Comparison of ENCODE assay signal across 28 cellular contexts in genomic region chrX:128310912-128311311, GRCh38.
"Had no signal": no experiment of that assay in that cellular context is flagged by ENCODE, and none has a peak within 500 bp of the region (broad histone marks: within the 10 kb centered on the region; RNA-seq: fewer than 3 reads in every experiment).

No MANE protein-coding gene starts in this region.

- H3K36me3 Mint-ChIP-seq: stimulated activated effector memory CD8-positive, alpha-beta T cell treated with anti-CD3 and anti-CD28 coated beads, Interleukin-12 subunit alpha, Interleukin-12 subunit beta, amount 100 ng/mL, for 72 hours; stimulated activated memory B cell treated with anti-CD40 and anti-IgM and Interleukin-4, amounts not matched to agents 10 μg/mL and 1 μg/mL and 100 μg/mL, for 72 hours; stimulated activated naive B cell treated with anti-CD40 and anti-IgM and Interleukin-4, amounts not matched to agents 10 μg/mL and 1 μg/mL and 100 μg/mL, for 72 hours; type B pancreatic cell had no signal

- H3K27ac ChIP-seq: stomach, suprapubic skin, testis, thoracic aorta, thyroid gland, tibial artery, tibial nerve, transverse colon, upper lobe of left lung, upper lobe of right lung, uterus, vagina had no signal

- H3K27me3 Mint-ChIP-seq: stimulated activated memory B cell treated with anti-CD40 and anti-IgM and Interleukin-4, amounts not matched to agents 10 μg/mL and 1 μg/mL and 100 μg/mL, for 72 hours; stimulated activated naive B cell treated with anti-CD40 and anti-IgM and Interleukin-4, amounts not matched to agents 10 μg/mL and 1 μg/mL and 100 μg/mL, for 72 hours; stimulated activated naive CD8-positive, alpha-beta T cell treated with anti-CD3 and anti-CD28 coated beads, Interleukin-15, amount 100 ng/mL, for 72 hours; stimulated activated naive CD8-positive, alpha-beta T cell treated with anti-CD3 and anti-CD28 coated beads, Interleukin-15, Interleukin-2, amounts not matched to agents 100 ng/mL and 50 ng/mL, for 24 hours; type B pancreatic cell had no signal

- H3K4me1 ChIP-seq: stomach, suprapubic skin, testis, thyroid gland, tibial artery, tibial nerve, transverse colon, upper lobe of left lung, upper lobe of right lung, uterus, vagina had no signal

- DNase-seq: stimulated activated CD4-positive, alpha-beta T cell treated with anti-CD3 and anti-CD28 coated beads, Interleukin-2, amount 100 ng/mL, for 48 hours; stimulated activated CD4-positive, alpha-beta T cell treated with anti-CD3 and anti-CD28 coated beads, Interleukin-4, amount 100 ng/mL, for 1 hour; stimulated activated CD4-positive, alpha-beta T cell treated with anti-CD3 and anti-CD28 coated beads, Interleukin-4, amount 100 ng/mL, for 24 hours; stimulated activated CD4-positive, alpha-beta T cell treated with anti-CD3 and anti-CD28 coated beads, Interleukin-4, amount 100 ng/mL, for 4 hours; stimulated activated CD8-positive, alpha-beta memory T cell treated with anti-CD3 and anti-CD28 coated beads, Interleukin-4, amount 100 ng/mL, for 48 hours; stimulated activated naive B cell treated with anti-CD40 and anti-IgM and Interleukin-4, amounts not matched to agents 10 μg/mL and 1 μg/mL and 100 μg/mL, for 72 hours; stimulated activated naive CD4-positive, alpha-beta T cell; stimulated activated naive CD4-positive, alpha-beta T cell treated with Interleukin-2 at 50 U/mL for 16 hours; stimulated activated naive CD8-positive, alpha-beta T cell treated with anti-CD3 and anti-CD28 coated beads, Interleukin-15, amount 100 ng/mL, for 72 hours; stimulated activated naive CD8-positive, alpha-beta T cell treated with anti-CD3 and anti-CD28 coated beads, Interleukin-15, Interleukin-2, amounts not matched to agents 100 U/mL and 50 U/mL, for 24 hours; stomach; substantia nigra; testis; thyroid gland; tibial artery; transverse colon; trophoblast cell; upper lobe of left lung; upper lobe of right lung; uterus had no signal

- H3K36me3 ChIP-seq: stomach, suprapubic skin, thoracic aorta, thyroid gland, tibial artery, tibial nerve, transverse colon, upper lobe of left lung, upper lobe of right lung, uterus, vagina had no signal

- ATAC-seq: stimulated activated effector memory CD8-positive, alpha-beta T cell treated with anti-CD3 and anti-CD28 coated beads, Interleukin-12 subunit alpha, Interleukin-12 subunit beta, amount 100 ng/mL, for 72 hours; stimulated activated memory B cell treated with anti-CD40 and anti-IgM and Interleukin-4, amounts not matched to agents 10 μg/mL and 1 μg/mL and 100 μg/mL, for 72 hours; stimulated activated naive B cell treated with anti-CD40 and anti-IgM and Interleukin-4, amounts not matched to agents 10 μg/mL and 1 μg/mL and 100 μg/mL, for 72 hours; stimulated activated naive CD8-positive, alpha-beta T cell treated with anti-CD3 and anti-CD28 coated beads, Interleukin-15, amount 100 ng/mL, for 72 hours; stimulated activated naive CD8-positive, alpha-beta T cell treated with anti-CD3 and anti-CD28 coated beads, Interleukin-15, Interleukin-2, amounts not matched to agents 100 U/mL and 50 U/mL, for 24 hours; upper lobe of right lung had no signal

- H3K27ac Mint-ChIP-seq: stimulated activated effector memory CD8-positive, alpha-beta T cell treated with anti-CD3 and anti-CD28 coated beads, Interleukin-12 subunit alpha, Interleukin-12 subunit beta, amount 100 ng/mL, for 72 hours; stimulated activated memory B cell treated with anti-CD40 and anti-IgM and Interleukin-4, amounts not matched to agents 10 μg/mL and 1 μg/mL and 100 μg/mL, for 72 hours; stimulated activated naive B cell treated with anti-CD40 and anti-IgM and Interleukin-4, amounts not matched to agents 10 μg/mL and 1 μg/mL and 100 μg/mL, for 72 hours; stimulated activated naive CD8-positive, alpha-beta T cell treated with anti-CD3 and anti-CD28 coated beads, Interleukin-15, amount 100 ng/mL, for 72 hours; stimulated activated naive CD8-positive, alpha-beta T cell treated with anti-CD3 and anti-CD28 coated beads, Interleukin-15, Interleukin-2, amounts not matched to agents 100 ng/mL and 50 ng/mL, for 24 hours; type B pancreatic cell had no signal

- H3K4me3 ChIP-seq: stomach, suprapubic skin, testis, thoracic aorta, thyroid gland, tibial artery, tibial nerve, transverse colon, upper lobe of left lung, upper lobe of right lung, uterus, vagina had no signal

- H3K4me1 Mint-ChIP-seq: stimulated activated effector memory CD8-positive, alpha-beta T cell treated with anti-CD3 and anti-CD28 coated beads, Interleukin-12 subunit alpha, Interleukin-12 subunit beta, amount 100 ng/mL, for 72 hours; stimulated activated memory B cell treated with anti-CD40 and anti-IgM and Interleukin-4, amounts not matched to agents 10 μg/mL and 1 μg/mL and 100 μg/mL, for 72 hours; stimulated activated naive B cell treated with anti-CD40 and anti-IgM and Interleukin-4, amounts not matched to agents 10 μg/mL and 1 μg/mL and 100 μg/mL, for 72 hours; stimulated activated naive CD8-positive, alpha-beta T cell treated with anti-CD3 and anti-CD28 coated beads, Interleukin-15, amount 100 ng/mL, for 72 hours had no signal

- H3K9me3 ChIP-seq: suprapubic skin, testis, thoracic aorta, thyroid gland, tibial nerve, transverse colon, upper lobe of right lung, uterus, vagina had no signal

- H3K4me3 Mint-ChIP-seq: stimulated activated effector memory CD8-positive, alpha-beta T cell treated with anti-CD3 and anti-CD28 coated beads, Interleukin-12 subunit alpha, Interleukin-12 subunit beta, amount 100 ng/mL, for 72 hours; stimulated activated memory B cell treated with anti-CD40 and anti-IgM and Interleukin-4, amounts not matched to agents 10 μg/mL and 1 μg/mL and 100 μg/mL, for 72 hours; stimulated activated naive B cell treated with anti-CD40 and anti-IgM and Interleukin-4, amounts not matched to agents 10 μg/mL and 1 μg/mL and 100 μg/mL, for 72 hours; stimulated activated naive CD8-positive, alpha-beta T cell treated with anti-CD3 and anti-CD28 coated beads, Interleukin-15, amount 100 ng/mL, for 72 hours; stimulated activated naive CD8-positive, alpha-beta T cell treated with anti-CD3 and anti-CD28 coated beads, Interleukin-15, Interleukin-2, amounts not matched to agents 100 ng/mL and 50 ng/mL, for 24 hours; type B pancreatic cell had no signal

- H3K9me3 Mint-ChIP-seq: stimulated activated memory B cell treated with anti-CD40 and anti-IgM and Interleukin-4, amounts not matched to agents 10 μg/mL and 1 μg/mL and 100 μg/mL, for 72 hours; stimulated activated naive CD8-positive, alpha-beta T cell treated with anti-CD3 and anti-CD28 coated beads, Interleukin-15, amount 100 ng/mL, for 72 hours; stimulated activated naive CD8-positive, alpha-beta T cell treated with anti-CD3 and anti-CD28 coated beads, Interleukin-15, Interleukin-2, amounts not matched to agents 100 ng/mL and 50 ng/mL, for 24 hours; type B pancreatic cell had no signal
